Comparison of ENCODE assay signal across 22 cellular contexts in the genomic region with DNA sequence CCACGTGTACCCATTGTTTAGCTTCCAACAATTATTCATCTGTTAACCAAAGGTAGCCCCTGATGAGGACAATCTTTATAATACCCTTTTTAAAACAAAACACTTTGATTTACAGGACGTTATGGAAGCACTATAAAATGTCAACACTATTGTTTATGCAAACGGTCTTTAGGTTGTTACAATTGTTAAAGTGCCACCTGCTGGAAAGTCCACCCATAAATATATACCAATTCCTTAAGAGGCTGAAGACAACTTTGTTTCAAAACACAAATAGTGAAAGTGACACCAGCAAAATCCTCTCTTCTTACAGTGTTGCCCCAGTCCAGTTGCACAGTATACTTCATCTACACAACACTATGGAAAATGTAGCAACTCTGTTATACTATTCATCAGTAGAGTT.
DNase-seq lines count a peak whose midpoint lies in the region; ATAC-seq and TF ChIP-seq lines count a peak whose summit lies in the region.
"Had no signal": no experiment of that assay in that cellular context is flagged by ENCODE, and none has a peak within 500 bp of the region (broad histone marks: within the 10 kb centered on the region; RNA-seq: fewer than 3 reads in every experiment).

No MANE protein-coding gene starts in this region.

- no peaks in the 10 kb centered on the region for H3K27me3 Mint-ChIP-seq in mesothelial cell of epicardium (ENCODE audit: low read depth)

- TF ChIP-seq CTCF in mesothelial cell of epicardium (IDR thresholded peaks at IDR 0.05; ENCODE audit: unreplicated experiment) (no peak), omental fat pad (IDR thresholded peaks at IDR 0.05) (no peak)

- H3K9me3 Mint-ChIP-seq in mesothelial cell of epicardium, result peaks cover 12% of the 10 kb centered on the region
- H3K9me3 Mint-ChIP-seq: activated CD4-positive, alpha-beta T cell treated with anti-CD3 and anti-CD28 coated beads, Interleukin-2, amount 10 ng/mL, durations not matched to agents 7 days and 5 days; neural crest cell had no signal

- DNase-seq in DMS 273 (lab: John Stamatoyannopoulos, UW; ENCODE audit: unreplicated experiment) (peak; percentile 16), DMS 273 treated with DMSO at 0.1 percent for 48 hours (lab: John Stamatoyannopoulos, UW) (no peak), HT-29 (ENCODE audit: low spot score) (peak; percentile 19), RPMI7951 (ENCODE audit: low read depth) (peak; percentile 26), mesothelial cell of epicardium (ENCODE audit: low spot score in 2 of 2, unreplicated experiment in 2 of 2) (no peak), NCI-H774 (lab: John Stamatoyannopoulos, UW) (no peak), omental fat pad (ENCODE audit: low spot score) (no peak)
- DNase-seq: 8988T; activated CD4-positive, alpha-beta T cell treated with anti-CD3 and anti-CD28 coated beads, Interleukin-2, amount 10 ng/mL, durations not matched to agents 7 days and 5 days; activated CD8-positive, alpha-beta memory T cell treated with anti-CD3 and anti-CD28 coated beads, Interleukin-2, amount 50 U/mL, for 48 hours; activated gamma-delta T cell; amygdala; cerebellar nuclear complex; DND-41; foreskin fibroblast; kidney glomerular epithelial cell; mesendoderm; NCI-H1417 treated with DMSO at 0.1 percent for 48 hours; NCI-H345; tibial artery had no signal

- peaks cover 22% of the 10 kb centered on the region for H3K4me1 Mint-ChIP-seq in mesothelial cell of epicardium
- H3K4me1 Mint-ChIP-seq: activated CD4-positive, alpha-beta T cell treated with anti-CD3 and anti-CD28 coated beads, Interleukin-2, amount 10 ng/mL, durations not matched to agents 7 days and 5 days; neural crest cell had no signal

- peak overlapping the region; percentile 39 for H3K27ac Mint-ChIP-seq in mesothelial cell of epicardium
- H3K27ac Mint-ChIP-seq: activated CD4-positive, alpha-beta T cell treated with anti-CD3 and anti-CD28 coated beads, Interleukin-2, amount 10 ng/mL, durations not matched to agents 7 days and 5 days had no signal

- no peaks in the 10 kb centered on the region for H3K36me3 Mint-ChIP-seq in mesothelial cell of epicardium

- ATAC-seq in HG03159 (IDR thresholded peaks at IDR 0.05; ENCODE audit: unreplicated experiment), result no peak
- no peak for ATAC-seq in omental fat pad (ENCODE audit: low FRiP score)

- H3K4me3 Mint-ChIP-seq in mesothelial cell of epicardium, result no peak overlapping the region
- H3K4me3 Mint-ChIP-seq: activated CD4-positive, alpha-beta T cell treated with anti-CD3 and anti-CD28 coated beads, Interleukin-2, amount 10 ng/mL, durations not matched to agents 7 days and 5 days; neural crest cell had no signal

Comparison
In these comparisons a context has a peak if more than half of its experiments do, and no peak if none do; other contexts are left out.
1. DNase-seq: peak in DMS 273 (single experiment), HT-29 (single experiment) and RPMI7951 (single experiment); none in DMS 273 treated with DMSO at 0.1 percent for 48 hours (single experiment), mesothelial cell of epicardium (0 of 2), NCI-H774 (single experiment) and omental fat pad (single experiment).